Comparison of ENCODE assay signal across 10 cellular contexts in the genomic region with DNA sequence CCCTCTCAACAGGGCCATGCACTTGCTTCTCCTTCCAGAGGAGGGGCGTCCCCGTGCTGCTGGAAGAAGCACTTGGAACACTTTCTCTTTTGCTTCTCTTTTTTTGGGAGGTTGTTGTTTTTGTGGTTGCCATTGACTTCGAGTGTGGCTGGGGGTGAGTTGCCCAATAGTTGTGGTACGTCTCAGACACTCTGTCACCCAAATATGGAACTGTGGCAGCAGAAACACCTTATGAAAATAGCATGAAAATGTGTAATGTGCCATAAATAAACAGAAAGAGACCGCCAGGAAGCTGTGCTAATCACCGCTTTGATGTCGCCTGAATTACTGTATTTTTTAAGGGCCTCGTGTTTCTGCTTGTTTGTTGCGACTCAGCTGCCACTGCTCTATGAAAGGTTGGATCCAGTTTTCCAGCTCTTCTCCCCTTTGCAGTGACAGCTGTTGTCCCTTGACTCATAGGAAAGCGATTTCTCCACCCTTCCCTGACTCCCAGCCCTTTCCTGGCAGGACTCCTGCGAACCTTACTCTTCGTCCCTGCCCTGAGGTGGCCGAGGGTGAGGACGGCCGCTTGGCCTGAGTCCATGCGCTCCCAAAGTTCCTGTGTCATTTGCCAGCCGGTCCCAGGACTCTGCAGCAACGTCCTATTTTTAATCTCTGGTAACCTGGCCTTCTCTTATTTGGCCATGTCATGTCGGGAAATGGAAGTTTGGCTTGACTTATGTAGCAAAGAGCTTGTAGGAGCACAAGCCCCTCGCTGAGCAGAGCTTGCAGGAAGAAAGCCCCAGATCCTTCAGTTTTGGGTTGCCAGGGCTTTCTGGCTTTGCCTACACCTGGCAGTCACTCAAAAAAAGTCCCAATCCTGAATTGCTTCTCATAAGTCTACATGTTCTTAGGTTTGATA.
DNase-seq lines count a peak whose midpoint lies in the region; ATAC-seq and TF ChIP-seq lines count a peak whose summit lies in the region.
"Had no signal": no experiment of that assay in that cellular context is flagged by ENCODE, and none has a peak within 500 bp of the region (broad histone marks: within the 10 kb centered on the region; RNA-seq: fewer than 3 reads in every experiment).

No MANE protein-coding gene starts in this region.

- no peaks in the 10 kb centered on the region for H3K4me1 ChIP-seq in mucosa of descending colon (ENCODE audit: low read depth)

- H3K9me3 ChIP-seq in mucosa of descending colon = peaks cover 51% of the 10 kb centered on the region

- DNase-seq in AML-193 (lab: John Stamatoyannopoulos, UW) (peak; percentile 2 to 34), NAMALWA (ENCODE audit: low spot score) (peak; percentile 7), mucosa of descending colon (peak in 1 of 3 donors; percentile 16), dedifferentiated amniotic fluid mesenchymal stem cell (ENCODE audit: extremely low spot score) (no peak)
- no peak for DNase-seq in activated T-cell treated with anti-CD3 and anti-CD28 coated beads, Interleukin-2, amount 50 U/mL, for 48 hours
- DNase-seq: CD4-positive, CD25-positive, alpha-beta regulatory T cell; stimulated activated naive CD4-positive, alpha-beta T cell had no signal

- H3K4me3 ChIP-seq in mucosa of descending colon = no peak overlapping the region

- TF ChIP-seq CTCF in mucosa of descending colon (IDR thresholded peaks at IDR 0.05) = no peak

- ATAC-seq in mucosa of descending colon (peak; percentile 47), GM18505 (IDR thresholded peaks at IDR 0.05; ENCODE audit: unreplicated experiment) (no peak), GM21576 (IDR thresholded peaks at IDR 0.05; ENCODE audit: unreplicated experiment) (no peak)

- TF ChIP-seq POLR2A in GM18505 (IDR thresholded peaks at IDR 0.05; ENCODE audit: borderline replicate concordance, extremely low read depth, insufficient read depth, insufficient read length) = no peak

- H3K36me3 ChIP-seq in mucosa of descending colon (ENCODE audit: low read depth) = no peaks in the 10 kb centered on the region

- intact Hi-C loops in mucosa of descending colon (cut with DNase I, micrococcal nuclease) = no loop called here

- peak overlapping the region; percentile 62 for H3K27ac ChIP-seq in cingulate gyrus (ENCODE audit: low read depth, low read length)

Comparison
In these comparisons a context has a peak if more than half of its experiments do, and no peak if none do; other contexts are left out.
1. DNase-seq: peak in AML-193 (2 of 2) and NAMALWA (single experiment); none in dedifferentiated amniotic fluid mesenchymal stem cell (single experiment) and activated T-cell treated with anti-CD3 and anti-CD28 coated beads, Interleukin-2, amount 50 U/mL, for 48 hours (0 of 2).